Comparison of ENCODE assay signal across 8 cellular contexts in the genomic region with DNA sequence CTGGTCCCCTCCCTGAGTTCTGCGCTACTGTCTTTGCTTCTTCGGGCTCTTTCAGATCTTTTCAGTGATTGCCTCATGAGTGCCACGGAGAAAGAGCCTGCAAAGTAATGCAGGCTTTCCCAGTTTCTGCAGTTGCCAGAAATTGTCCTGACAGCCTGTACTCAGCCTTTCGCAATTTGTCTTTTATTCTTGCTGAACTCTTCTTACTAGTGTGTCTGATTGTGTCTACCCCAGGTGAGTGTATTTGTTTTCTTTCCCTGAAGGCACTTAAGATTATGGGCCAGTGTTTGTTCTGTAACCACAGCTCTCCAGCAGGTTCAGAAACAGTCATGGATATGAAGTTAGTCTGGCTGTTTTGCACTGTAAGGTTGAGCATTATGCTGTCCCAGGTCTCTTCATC.
DNase-seq lines count a peak whose midpoint lies in the region; ATAC-seq and TF ChIP-seq lines count a peak whose summit lies in the region.

No MANE protein-coding gene starts in this region.

- TF ChIP-seq CTCF in neutrophil (IDR thresholded peaks at IDR 0.05) = no peak

- H3K27ac ChIP-seq in neutrophil = peak overlapping the region; percentile 30

- H3K4me3 ChIP-seq in neutrophil (ENCODE audit: low read depth in 1 of 2, low read length in 1 of 2) = no peak overlapping the region

- H3K4me1 ChIP-seq in neutrophil (ENCODE audit: control insufficient read depth in 1 of 2, insufficient read depth in 1 of 2, low read depth in 1 of 2, low read length in 1 of 2) = peaks cover 8 to 9% of the 10 kb centered on the region in 2 experiments

- H3K27me3 ChIP-seq in neutrophil = no peaks in the 10 kb centered on the region

- H3K36me3 ChIP-seq in neutrophil = no peaks in the 10 kb centered on the region

- ATAC-seq in GM19351 (IDR thresholded peaks at IDR 0.05; ENCODE audit: unreplicated experiment) = no peak
- no peak for ATAC-seq in HG03469 (IDR thresholded peaks at IDR 0.05; ENCODE audit: unreplicated experiment)
- no peak for ATAC-seq in GM21367 (IDR thresholded peaks at IDR 0.05; ENCODE audit: unreplicated experiment)
- ATAC-seq in HG02623 (IDR thresholded peaks at IDR 0.05; ENCODE audit: unreplicated experiment) = no peak

- H3K9me3 ChIP-seq in neutrophil = no peaks in the 10 kb centered on the region

- DNase-seq in DMS53 treated with DMSO at 0.1 percent for 48 hours (lab: John Stamatoyannopoulos, UW; ENCODE audit: unreplicated experiment) (peak; percentile 82), NCI-H2107 treated with DMSO at 0.1 percent for 48 hours (lab: John Stamatoyannopoulos, UW; ENCODE audit: unreplicated experiment) (peak; percentile 74), fibroblast of gingiva (ENCODE audit: low read depth) (peak; percentile 64)
